ENCODE assay signal across 1 cellular context in genomic region chr19:15284091-15284490, GRCh38.
TF ChIP-seq lines count a peak whose summit lies in the region.

No MANE protein-coding gene starts in this region.

TF ChIP-seq in K562, 482 proteins besides CTCF, POLR2A, EP300 and RAD21:
- no peak for TF ChIP-seq ZNF75A (CRISPR knock-in tag; IDR thresholded peaks at IDR 0.05)
- no peak for TF ChIP-seq CBFA2T3 (IDR thresholded peaks at IDR 0.05)
- TF ChIP-seq RBM39 (optimal IDR thresholded peaks at IDR 0.05; ENCODE audit: low read depth, low read length) = no peak
- TF ChIP-seq ATF3 (IDR thresholded peaks at IDR 0.05) = no peak
- no peak for TF ChIP-seq ATF3 (CRISPR knock-in tag; conservative IDR thresholded peaks at IDR 0.05)
- TF ChIP-seq DLX4 (CRISPR knock-in tag; IDR thresholded peaks at IDR 0.05) = no peak
- TF ChIP-seq CHD1 (IDR thresholded peaks at IDR 0.05; ENCODE audit: low read length) = no peak
- TF ChIP-seq PRPF4 (IDR thresholded peaks at IDR 0.05; ENCODE audit: insufficient read depth, low read depth, low read length, poor library complexity, severe bottlenecking) = no peak
- no peak for TF ChIP-seq ZNF740 (CRISPR knock-in tag; IDR thresholded peaks at IDR 0.05)
- TF ChIP-seq ZNF740 (tag; IDR thresholded peaks at IDR 0.05) = no peak
- TF ChIP-seq MAFK (IDR thresholded peaks at IDR 0.05; ENCODE audit: low read length) = no peak
